ENCODE assay signal across 8 cellular contexts in the genomic region with DNA sequence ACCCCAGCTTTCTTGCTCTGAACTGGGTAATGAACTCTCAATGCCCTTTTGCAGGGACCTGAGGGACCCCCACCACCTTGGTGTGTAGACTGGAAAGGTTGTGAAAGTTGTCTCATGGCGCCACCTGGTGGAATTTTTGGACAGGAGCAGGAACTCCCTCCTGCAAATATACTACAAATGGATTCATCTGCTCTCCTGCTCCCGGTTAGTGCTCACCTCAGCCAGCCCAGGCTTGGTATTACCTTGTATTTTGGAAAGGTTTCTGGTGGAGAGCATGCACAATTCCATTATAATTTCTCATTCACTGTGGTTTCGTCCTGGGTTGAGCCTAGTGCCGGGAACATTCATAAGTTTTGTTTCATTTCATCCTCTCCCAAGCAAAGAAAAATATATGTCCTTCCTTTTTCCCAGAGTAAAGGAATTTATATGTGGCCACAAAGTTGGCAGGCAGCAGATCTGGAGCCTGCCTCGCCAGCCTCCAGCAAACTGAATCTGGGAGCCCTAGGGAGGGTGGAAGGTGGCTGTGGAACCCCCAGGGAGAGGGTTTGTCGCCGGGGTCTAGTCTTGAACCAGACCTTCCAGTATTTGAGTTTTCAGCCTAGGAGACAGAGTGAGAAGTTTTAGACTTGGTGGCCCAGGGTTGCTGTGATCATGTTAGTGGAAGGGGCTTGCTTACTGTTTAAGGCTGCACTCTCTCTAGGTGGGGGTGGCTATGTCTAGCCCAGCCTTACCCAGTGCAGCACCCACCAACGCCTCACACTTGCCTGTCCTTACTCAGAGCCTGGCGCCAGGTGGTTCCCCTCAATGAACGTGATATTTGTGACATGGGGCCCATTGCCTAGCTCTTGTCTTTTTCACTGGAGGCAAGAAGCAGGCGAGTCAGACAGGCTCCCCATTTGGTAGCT. TPM values are rescaled to one million over a fixed set of nuclear protein-coding genes. Genes with fewer than 3 reads are reported as not detected.
DNase-seq lines count a peak whose midpoint lies in the region; ATAC-seq and TF ChIP-seq lines count a peak whose summit lies in the region.

No MANE protein-coding gene starts in this region.

- WGBS in endodermal cell (ENCODE audit: insufficient coverage in 1 of 2, insufficient read length in 1 of 2), 2 experiments, result 65 to 77% methylated on average over 10 to 11 of the region's 11 CpGs
- no CpG with 5 or more reads among the region's 11 CpGs for whole genome bisulfite sequencing in mesendoderm (ENCODE audit: extremely low coverage, insufficient coverage, low lambda C conversion rate)

- H3K36me3 ChIP-seq in endodermal cell (ENCODE audit: control insufficient read depth, insufficient read depth, low read length) (no peaks in the 10 kb centered on the region), mesendoderm (ENCODE audit: control insufficient read depth, insufficient read depth, low read length) (no peaks in the 10 kb centered on the region)

- no peak overlapping the region for H4K8ac ChIP-seq in mesendoderm (ENCODE audit: low read depth, low read length)

- H3K9ac ChIP-seq in endodermal cell (ENCODE audit: extremely low read depth, low read length, poor library complexity, severe bottlenecking), result no peak overlapping the region
- H3K9ac ChIP-seq in mesendoderm (ENCODE audit: low read length), result no peak overlapping the region

- no peak overlapping the region for H3K23ac ChIP-seq in mesendoderm (ENCODE audit: low read length)

- no peak overlapping the region for H3K27ac Mint-ChIP-seq in endodermal cell

- no peaks in the 10 kb centered on the region for H3K9me3 Mint-ChIP-seq in endodermal cell

- H3K79me2 ChIP-seq in mesendoderm (ENCODE audit: control insufficient read depth, insufficient read depth, low read length), result no peaks in the 10 kb centered on the region

- no peaks in the 10 kb centered on the region for H3K79me1 ChIP-seq in mesendoderm (ENCODE audit: low read length)

- no peaks in the 10 kb centered on the region for H3K9me3 ChIP-seq in endodermal cell (ENCODE audit: control insufficient read depth, low read length)

- H4K5ac ChIP-seq in mesendoderm (ENCODE audit: low read length), result no peak overlapping the region

- no peak overlapping the region for H2AK5ac ChIP-seq in mesendoderm (ENCODE audit: low read length)

- no peak overlapping the region for H2BK15ac ChIP-seq in mesendoderm (replicated peaks; ENCODE audit: low read depth)

- H3K4me3 Mint-ChIP-seq in endodermal cell, result no peak overlapping the region

- no peaks in the 10 kb centered on the region for H3K4me1 ChIP-seq in endodermal cell (ENCODE audit: control insufficient read depth, insufficient read depth, low read length)
- H3K4me1 ChIP-seq in mesendoderm (ENCODE audit: control insufficient read depth, low read depth, low read length), result no peaks in the 10 kb centered on the region

- H3K27ac ChIP-seq in endodermal cell (ENCODE audit: low read depth, low read length) (no peak overlapping the region), mesendoderm (ENCODE audit: low read depth, low read length) (no peak overlapping the region)

- no peaks in the 10 kb centered on the region for H3K4me1 Mint-ChIP-seq in endodermal cell

- H3K4ac ChIP-seq in mesendoderm (ENCODE audit: low read depth, low read length), result no peak overlapping the region

- no peak for ATAC-seq in HG02623 (IDR thresholded peaks at IDR 0.05; ENCODE audit: unreplicated experiment)

- peak; percentile 96 for TF ChIP-seq CTCF in endodermal cell (conservative IDR thresholded peaks at IDR 0.05)

- H3K36me3 Mint-ChIP-seq in endodermal cell (ENCODE audit: low read depth), result peaks cover 4% of the 10 kb centered on the region

- DNase-seq in activated gamma-delta T cell treated with Interleukin-2 at 50 U/mL for 16 hours (peak; percentile 70), activated gamma-delta T cell (lab: John Stamatoyannopoulos, UW) (no peak), NCI-H460 (ENCODE audit: extremely low read depth, low read depth) (peak; percentile 66), endodermal cell (peak; percentile 90), mesendoderm (peak; percentile 84)
- DNase-seq in activated CD8-positive, alpha-beta memory T cell treated with anti-CD3 and anti-CD28 coated beads for 1 hour (ENCODE audit: extremely low read depth in 1 of 2, low read depth in 1 of 2), result peak; percentile 35 to 36
- peak; percentile 16 to 32 for DNase-seq in stimulated activated CD8-positive, alpha-beta memory T cell treated with anti-CD3 and anti-CD28 coated beads, Interleukin-15, amount 100 ng/mL, for 4 hours (ENCODE audit: low read depth in 2 of 2)

- no peak overlapping the region for H3K18ac ChIP-seq in mesendoderm (ENCODE audit: low read length)

- H3K4me3 ChIP-seq in endodermal cell (ENCODE audit: low read length), result no peak overlapping the region
- no peak overlapping the region for H3K4me3 ChIP-seq in mesendoderm (ENCODE audit: low read length)

- no peak overlapping the region for H3K56ac ChIP-seq in mesendoderm (ENCODE audit: low read length)

- no peak overlapping the region for H2BK5ac ChIP-seq in mesendoderm (ENCODE audit: low read length)

- no peak overlapping the region for H2BK120ac ChIP-seq in mesendoderm (ENCODE audit: low read depth, low read length)

- H3K27me3 ChIP-seq in endodermal cell (ENCODE audit: control insufficient read depth, insufficient read depth, low read length, poor library complexity, severe bottlenecking), result peaks cover 6% of the 10 kb centered on the region
- H3K27me3 ChIP-seq in mesendoderm (ENCODE audit: insufficient read depth, low read length, poor library complexity), result no peaks in the 10 kb centered on the region

- H3K4me2 ChIP-seq in mesendoderm (ENCODE audit: low read length), result no peak overlapping the region

- peaks cover 21% of the 10 kb centered on the region for H3K27me3 Mint-ChIP-seq in endodermal cell (ENCODE audit: insufficient read depth)

RNA-seq across cellular contexts. Expression of a gene that starts 9.5 kb away (rescaled TPM):
- total RNA-seq in NCI-H460 (2014; rRNA removed; shearing (Covaris generic)), result 2.3 and 4.9 TPM in 2 replicates
- 4.6 and 8.3 TPM in 2 replicates for polyA plus RNA-seq in NCI-H460 (2014; cell fraction: nucleus; rRNA removed)
- total RNA-seq in endodermal cell, result 10 to 100 TPM; 27.1 to 42.0 TPM
- polyA plus RNA-seq in endodermal cell (2013, experiment 1 of 2), result 12.0 TPM
- polyA plus RNA-seq in endodermal cell (2013, experiment 2 of 2), result 10.8 TPM
- 16.2 TPM for polyA plus RNA-seq in mesendoderm (2013, experiment 1 of 2)
- polyA plus RNA-seq in mesendoderm (2013, experiment 2 of 2), result 16.9 TPM
